Comparison of ENCODE assay signal across 1 cellular context in genomic region chr9:107249131-107249533, GRCh38.
TF ChIP-seq lines count a peak whose summit lies in the region.

No MANE protein-coding gene starts in this region.

TF ChIP-seq in GM23338, 12 proteins besides CTCF, POLR2A, EP300 and RAD21 (continued from another document):
- TF ChIP-seq REST (IDR thresholded peaks at IDR 0.05; ENCODE audit: unreplicated experiment) (no peak), NANOG (IDR thresholded peaks at IDR 0.05; ENCODE audit: borderline replicate concordance) (no peak), JUNB (IDR thresholded peaks at IDR 0.05; ENCODE audit: unreplicated experiment) (no peak), EZH2phosphoT487 (IDR thresholded peaks at IDR 0.05; ENCODE audit: unreplicated experiment) (no peak), ZNF331 (CRISPR knock-in tag; IDR thresholded peaks at IDR 0.05; ENCODE audit: low read depth) (no peak), STAT1 (IDR thresholded peaks at IDR 0.05; ENCODE audit: unreplicated experiment) (no peak), CREB1 (CRISPR knock-in tag; IDR thresholded peaks at IDR 0.05; ENCODE audit: low read depth) (no peak), ZNF114 (CRISPR knock-in tag; IDR thresholded peaks at IDR 0.05) (no peak)
- TF ChIP-seq, protein P1, sequence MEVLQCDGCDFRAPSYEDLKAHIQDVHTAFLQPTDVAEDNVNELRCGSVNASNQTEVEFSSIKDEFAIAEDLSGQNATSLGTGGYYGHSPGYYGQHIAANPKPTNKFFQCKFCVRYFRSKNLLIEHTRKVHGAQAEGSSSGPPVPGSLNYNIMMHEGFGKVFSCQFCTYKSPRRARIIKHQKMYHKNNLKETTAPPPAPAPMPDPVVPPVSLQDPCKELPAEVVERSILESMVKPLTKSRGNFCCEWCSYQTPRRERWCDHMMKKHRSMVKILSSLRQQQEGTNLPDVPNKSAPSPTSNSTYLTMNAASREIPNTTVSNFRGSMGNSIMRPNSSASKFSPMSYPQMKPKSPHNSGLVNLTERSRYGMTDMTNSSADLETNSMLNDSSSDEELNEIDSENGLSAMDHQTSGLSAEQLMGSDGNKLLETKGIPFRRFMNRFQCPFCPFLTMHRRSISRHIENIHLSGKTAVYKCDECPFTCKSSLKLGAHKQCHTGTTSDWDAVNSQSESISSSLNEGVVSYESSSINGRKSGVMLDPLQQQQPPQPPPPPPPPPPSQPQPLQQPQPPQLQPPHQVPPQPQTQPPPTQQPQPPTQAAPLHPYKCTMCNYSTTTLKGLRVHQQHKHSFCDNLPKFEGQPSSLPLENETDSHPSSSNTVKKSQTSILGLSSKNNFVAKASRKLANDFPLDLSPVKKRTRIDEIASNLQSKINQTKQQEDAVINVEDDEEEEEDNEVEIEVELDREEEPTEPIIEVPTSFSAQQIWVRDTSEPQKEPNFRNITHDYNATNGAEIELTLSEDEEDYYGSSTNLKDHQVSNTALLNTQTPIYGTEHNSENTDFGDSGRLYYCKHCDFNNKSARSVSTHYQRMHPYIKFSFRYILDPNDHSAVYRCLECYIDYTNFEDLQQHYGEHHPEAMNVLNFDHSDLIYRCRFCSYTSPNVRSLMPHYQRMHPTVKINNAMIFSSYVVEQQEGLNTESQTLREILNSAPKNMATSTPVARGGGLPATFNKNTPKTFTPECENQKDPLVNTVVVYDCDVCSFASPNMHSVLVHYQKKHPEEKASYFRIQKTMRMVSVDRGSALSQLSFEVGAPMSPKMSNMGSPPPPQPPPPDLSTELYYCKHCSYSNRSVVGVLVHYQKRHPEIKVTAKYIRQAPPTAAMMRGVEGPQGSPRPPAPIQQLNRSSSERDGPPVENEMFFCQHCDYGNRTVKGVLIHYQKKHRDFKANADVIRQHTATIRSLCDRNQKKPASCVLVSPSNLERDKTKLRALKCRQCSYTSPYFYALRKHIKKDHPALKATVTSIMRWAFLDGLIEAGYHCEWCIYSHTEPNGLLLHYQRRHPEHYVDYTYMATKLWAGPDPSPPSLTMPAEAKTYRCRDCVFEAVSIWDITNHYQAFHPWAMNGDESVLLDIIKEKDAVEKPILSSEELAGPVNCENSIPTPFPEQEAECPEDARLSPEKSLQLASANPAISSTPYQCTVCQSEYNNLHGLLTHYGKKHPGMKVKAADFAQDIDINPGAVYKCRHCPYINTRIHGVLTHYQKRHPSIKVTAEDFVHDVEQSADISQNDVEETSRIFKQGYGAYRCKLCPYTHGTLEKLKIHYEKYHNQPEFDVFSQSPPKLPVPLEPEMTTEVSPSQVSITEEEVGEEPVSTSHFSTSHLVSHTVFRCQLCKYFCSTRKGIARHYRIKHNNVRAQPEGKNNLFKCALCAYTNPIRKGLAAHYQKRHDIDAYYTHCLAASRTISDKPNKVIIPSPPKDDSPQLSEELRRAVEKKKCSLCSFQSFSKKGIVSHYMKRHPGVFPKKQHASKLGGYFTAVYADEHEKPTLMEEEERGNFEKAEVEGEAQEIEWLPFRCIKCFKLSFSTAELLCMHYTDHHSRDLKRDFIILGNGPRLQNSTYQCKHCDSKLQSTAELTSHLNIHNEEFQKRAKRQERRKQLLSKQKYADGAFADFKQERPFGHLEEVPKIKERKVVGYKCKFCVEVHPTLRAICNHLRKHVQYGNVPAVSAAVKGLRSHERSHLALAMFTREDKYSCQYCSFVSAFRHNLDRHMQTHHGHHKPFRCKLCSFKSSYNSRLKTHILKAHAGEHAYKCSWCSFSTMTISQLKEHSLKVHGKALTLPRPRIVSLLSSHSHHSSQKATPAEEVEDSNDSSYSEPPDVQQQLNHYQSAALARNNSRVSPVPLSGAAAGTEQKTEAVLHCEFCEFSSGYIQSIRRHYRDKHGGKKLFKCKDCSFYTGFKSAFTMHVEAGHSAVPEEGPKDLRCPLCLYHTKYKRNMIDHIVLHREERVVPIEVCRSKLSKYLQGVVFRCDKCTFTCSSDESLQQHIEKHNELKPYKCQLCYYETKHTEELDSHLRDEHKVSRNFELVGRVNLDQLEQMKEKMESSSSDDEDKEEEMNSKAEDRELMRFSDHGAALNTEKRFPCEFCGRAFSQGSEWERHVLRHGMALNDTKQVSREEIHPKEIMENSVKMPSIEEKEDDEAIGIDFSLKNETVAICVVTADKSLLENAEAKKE (CRISPR knock-in tag; IDR thresholded peaks at IDR 0.05), result no peak
